16 cellular contexts compared by ENCODE assay signal in genomic region chr1:56196839-56197238, GRCh38.
"Had no signal": no experiment of that assay in that cellular context is flagged by ENCODE, and none has a peak within 500 bp of the region (broad histone marks: within the 10 kb centered on the region; RNA-seq: fewer than 3 reads in every experiment).

No MANE protein-coding gene starts in this region.

- H3K9me3 ChIP-seq: neutrophil, stomach had no signal

- H3K36me3 ChIP-seq: neutrophil, stomach had no signal

- H3K4me1 ChIP-seq: stomach had no signal

- H3K27me3 Mint-ChIP-seq: type B pancreatic cell had no signal

- H3K27me3 ChIP-seq: neutrophil, stomach had no signal

- H3K27ac Mint-ChIP-seq: naive thymus-derived CD4-positive, alpha-beta T cell; type B pancreatic cell had no signal

- H3K4me1 Mint-ChIP-seq: naive thymus-derived CD4-positive, alpha-beta T cell had no signal

- H3K9me3 Mint-ChIP-seq: type B pancreatic cell had no signal

- ATAC-seq: left colon; naive thymus-derived CD4-positive, alpha-beta T cell had no signal

- FAIRE-seq: kidney, small intestine, urothelium cell line had no signal

- DNase-seq: caudate nucleus; cortex of kidney; foreskin melanocyte; kidney; left colon; mammary epithelial cell; naive thymus-derived CD4-positive, alpha-beta T cell; posterior cingulate gyrus; right cardiac atrium; small intestine; stimulated activated CD4-positive, alpha-beta T cell treated with anti-CD3 and anti-CD28 coated beads, Interleukin-12 subunit alpha, Interleukin-12 subunit beta, amount 100 ng/mL, for 4 hours; stimulated activated naive CD4-positive, alpha-beta T cell; stomach had no signal

- H3K27ac ChIP-seq: neutrophil, stomach had no signal

- H3K4me3 ChIP-seq: stomach had no signal

- H3K36me3 Mint-ChIP-seq: naive thymus-derived CD4-positive, alpha-beta T cell; type B pancreatic cell had no signal

- H3K4me3 Mint-ChIP-seq: naive thymus-derived CD4-positive, alpha-beta T cell; type B pancreatic cell had no signal
